8 cellular contexts compared by ENCODE assay signal in the genomic region with DNA sequence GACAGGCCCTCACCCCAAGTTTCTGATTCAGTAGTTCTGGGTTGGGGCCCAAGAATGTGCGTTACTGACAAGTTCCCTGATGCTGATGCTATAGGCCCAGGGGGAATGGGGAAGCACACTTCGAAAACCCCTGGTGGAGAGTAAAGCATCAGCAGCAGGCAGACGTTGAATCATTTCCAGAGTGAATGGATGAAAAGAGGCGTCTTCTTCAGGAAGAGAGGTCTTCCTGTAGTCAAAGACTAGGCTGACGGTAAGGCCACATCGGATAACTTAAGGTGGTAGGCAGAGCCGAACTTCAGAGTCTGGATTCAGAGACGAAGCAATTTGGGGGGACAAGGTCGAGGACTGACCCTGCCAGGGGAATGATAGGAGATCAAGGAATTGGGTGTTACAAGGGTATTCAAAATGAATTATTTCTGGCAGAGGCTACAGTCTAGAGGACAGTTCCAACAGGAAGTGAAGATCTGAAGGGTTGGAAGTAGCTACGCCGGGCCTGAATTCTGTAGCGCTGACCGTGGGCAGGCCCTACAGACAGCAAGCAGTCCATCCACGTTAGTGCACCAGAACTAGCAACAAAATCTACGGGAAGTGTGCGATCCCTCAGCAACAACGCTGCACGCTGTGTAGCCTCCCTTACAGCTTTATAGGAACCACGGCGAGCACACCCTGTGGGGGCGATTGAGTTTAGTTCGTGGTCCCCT. TPM values are rescaled to one million over a fixed set of nuclear protein-coding genes. Genes with fewer than 3 reads are reported as not detected.
DNase-seq lines count a peak whose midpoint lies in the region; ATAC-seq and TF ChIP-seq lines count a peak whose summit lies in the region.

No MANE protein-coding gene starts in this region.

- in situ Hi-C loops in KBM-7 (cut with MboI; ENCODE audit: low pct_unique_long_range_greater_than_20kb, low sequenced_read_pairs): no loop called here

- H3K36me3 ChIP-seq in endodermal cell (ENCODE audit: control insufficient read depth, insufficient read depth, low read length) (peaks cover 28% of the 10 kb centered on the region), muscle layer of colon (ENCODE audit: insufficient read depth, low read length) (peaks cover 9% of the 10 kb centered on the region)

- H3K4me1 ChIP-seq in endodermal cell (ENCODE audit: control insufficient read depth, insufficient read depth, low read length): no peaks in the 10 kb centered on the region
- peaks cover 18% of the 10 kb centered on the region for H3K4me1 ChIP-seq in muscle layer of colon (ENCODE audit: insufficient read depth, low read length)

- H3K27me3 Mint-ChIP-seq in endodermal cell (ENCODE audit: insufficient read depth) (no peaks in the 10 kb centered on the region), type B pancreatic cell (no peaks in the 10 kb centered on the region)

- H3K27me3 ChIP-seq in endodermal cell (ENCODE audit: control insufficient read depth, insufficient read depth, low read length, poor library complexity, severe bottlenecking): no peaks in the 10 kb centered on the region
- no peaks in the 10 kb centered on the region for H3K27me3 ChIP-seq in muscle layer of colon (ENCODE audit: control insufficient read depth in 1 of 2, insufficient read depth in 2 of 2, low read length in 2 of 2)

- peak overlapping the region; percentile 88 for H3K4me3 ChIP-seq in endodermal cell (ENCODE audit: low read length)
- peak overlapping the region; percentile 75 to 99 for H3K4me3 ChIP-seq in muscle layer of colon (ENCODE audit: low read depth in 1 of 2, low read length in 2 of 2)

- H3K36me3 Mint-ChIP-seq in endodermal cell (ENCODE audit: low read depth) (peaks cover 32% of the 10 kb centered on the region), type B pancreatic cell (peaks cover 8% of the 10 kb centered on the region)

- peak; percentile 6 for ATAC-seq in GM19397 (IDR thresholded peaks at IDR 0.05; ENCODE audit: unreplicated experiment)

- H3K4me1 Mint-ChIP-seq in endodermal cell: peaks cover 15% of the 10 kb centered on the region
- peaks cover 23% of the 10 kb centered on the region for H3K4me1 Mint-ChIP-seq in type B pancreatic cell (ENCODE audit: unreplicated experiment)

- peak overlapping the region; percentile 76 for H3K27ac Mint-ChIP-seq in endodermal cell
- H3K27ac Mint-ChIP-seq in type B pancreatic cell: peak overlapping the region; percentile 89

- H3K4me3 Mint-ChIP-seq in endodermal cell (peak overlapping the region; percentile 98), type B pancreatic cell (peak overlapping the region; percentile 93)

- DNase-seq in CD1c-positive myeloid dendritic cell (ENCODE audit: extremely low spot score): peak; percentile 67
- peak; percentile 68 for DNase-seq in KBM-7
- DNase-seq in activated CD4-positive, alpha-beta T cell treated with anti-CD3 and anti-CD28 coated beads for 4 hours: peak; percentile 8 to 37
- peak; percentile 63 for DNase-seq in endodermal cell
- no peak for DNase-seq in type B pancreatic cell (ENCODE audit: extremely low spot score, unreplicated experiment)
- DNase-seq in kidney tubule cell (ENCODE audit: low spot score): no peak

- H3K9me3 ChIP-seq in endodermal cell (ENCODE audit: control insufficient read depth, low read length) (peaks cover 5% of the 10 kb centered on the region), muscle layer of colon (ENCODE audit: low read length) (no peaks in the 10 kb centered on the region)

- TF ChIP-seq CTCF in endodermal cell (conservative IDR thresholded peaks at IDR 0.05): peak; percentile 64
- peak; percentile 62 for TF ChIP-seq CTCF in type B pancreatic cell (conservative IDR thresholded peaks at IDR 0.05)

- H3K9ac ChIP-seq in endodermal cell (ENCODE audit: extremely low read depth, low read length, poor library complexity, severe bottlenecking): peak overlapping the region; percentile 71
- H3K9ac ChIP-seq in muscle layer of colon (ENCODE audit: low read length): peak overlapping the region; percentile 71

- H3K9me3 Mint-ChIP-seq in endodermal cell (peaks cover 14% of the 10 kb centered on the region), type B pancreatic cell (no peaks in the 10 kb centered on the region)

- 35 to 58% methylated on average over 15 to 22 of the region's 22 CpGs for WGBS in endodermal cell (ENCODE audit: insufficient coverage in 1 of 2, insufficient read length in 1 of 2), 2 experiments

- H3K27ac ChIP-seq in endodermal cell (ENCODE audit: low read depth, low read length) (no peak overlapping the region), muscle layer of colon (ENCODE audit: low read depth, low read length) (peak overlapping the region; percentile 84)

RNA-seq across cellular contexts. Expression of a gene that starts 0.9 kb away (rescaled TPM):
- total RNA-seq in endodermal cell: 10 to 100 TPM; 38.7 to 43.3 TPM
- polyA plus RNA-seq in endodermal cell (2013, experiment 1 of 2): 17.1 TPM
- 18.8 TPM for polyA plus RNA-seq in endodermal cell (2013, experiment 2 of 2)
- total RNA-seq in type B pancreatic cell (ENCODE audit: low replicate concordance): 33.6 and 36.4 TPM in 2 replicates

RNA-seq across cellular contexts. Expression of a gene that starts 21.1 kb away (rescaled TPM):
- total RNA-seq in endodermal cell: 1,000 to 10,000 TPM; 1,289 to 1,299 TPM
- 1,099 TPM for polyA plus RNA-seq in endodermal cell (2013, experiment 1 of 2)
- 1,071 TPM for polyA plus RNA-seq in endodermal cell (2013, experiment 2 of 2)
- 1,257 and 1,262 TPM in 2 replicates for total RNA-seq in type B pancreatic cell (ENCODE audit: low replicate concordance)

RNA-seq across cellular contexts. Expression of a gene that starts 21.5 kb away (rescaled TPM):
- total RNA-seq in endodermal cell (10 to 100 TPM; 60.0 to 66.8 TPM), type B pancreatic cell (ENCODE audit: low replicate concordance) (60.7 and 73.1 TPM in 2 replicates)
- polyA plus RNA-seq in endodermal cell (2013, experiment 1 of 2): 78.9 TPM
- 77.1 TPM for polyA plus RNA-seq in endodermal cell (2013, experiment 2 of 2)

RNA-seq across cellular contexts. Expression of a gene that starts 25.5 kb away (rescaled TPM):
- total RNA-seq in endodermal cell: not detected
- not detected for polyA plus RNA-seq in endodermal cell (2013, experiment 1 of 2)
- not detected for polyA plus RNA-seq in endodermal cell (2013, experiment 2 of 2)
- total RNA-seq in type B pancreatic cell (ENCODE audit: low replicate concordance): not detected in 2 replicates

RNA-seq across cellular contexts. Expression of a gene that starts 33.6 kb away (rescaled TPM):
- total RNA-seq in endodermal cell (10 to 100 TPM; 63.6 to 75.3 TPM), type B pancreatic cell (ENCODE audit: low replicate concordance) (40.5 and 41.4 TPM in 2 replicates)
- polyA plus RNA-seq in endodermal cell (2013, experiment 1 of 2): 53.1 TPM
- polyA plus RNA-seq in endodermal cell (2013, experiment 2 of 2): 48.1 TPM

Comparison
In these comparisons a context has a peak if more than half of its experiments do, and no peak if none do; other contexts are left out.
1. DNase-seq: peak in CD1c-positive myeloid dendritic cell (single experiment), KBM-7 (single experiment), activated CD4-positive, alpha-beta T cell treated with anti-CD3 and anti-CD28 coated beads for 4 hours (2 of 2) and endodermal cell (single experiment); none in type B pancreatic cell (single experiment) and kidney tubule cell (single experiment).